In the genomic region with DNA sequence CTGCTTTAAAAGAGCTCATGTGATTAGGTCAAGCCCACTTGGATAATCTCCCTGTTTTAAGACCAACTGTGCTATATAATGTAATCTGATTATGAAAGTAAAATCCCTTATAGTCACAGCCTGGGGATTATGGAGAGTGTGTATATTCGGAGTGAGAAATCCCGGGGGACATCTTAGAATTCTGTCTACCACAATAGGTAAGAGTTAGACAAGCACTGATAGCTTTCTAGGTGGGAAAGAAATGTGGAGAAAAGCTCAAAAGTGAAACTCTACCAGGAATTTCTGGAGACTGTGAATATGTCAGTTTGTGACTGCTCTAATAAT, we compare ENCODE assay signal across 24 cellular contexts. TPM values are rescaled to one million over a fixed set of nuclear protein-coding genes. Genes with fewer than 3 reads are reported as not detected.
A peak's percentile ranks its signal among the peaks of the same experiment; 100 is the strongest.
DNase-seq lines count a peak whose midpoint lies in the region; ATAC-seq and TF ChIP-seq lines count a peak whose summit lies in the region.
"Had no signal": no experiment of that assay in that cellular context is flagged by ENCODE, and none has a peak within 500 bp of the region (broad histone marks: within the 10 kb centered on the region; RNA-seq: fewer than 3 reads in every experiment).

No MANE protein-coding gene starts in this region.

- H3K27ac Mint-ChIP-seq in brain: peak overlapping the region in 3 of 5 experiments; percentile 20 to 82 (median 24)

- in situ Hi-C loops in HAP-1 (cut with MboI; ENCODE audit: low sequenced_read_pairs): no loop called here

- H2AFZ ChIP-seq in parathyroid adenoma: peak overlapping the region; percentile 16
- H2AFZ ChIP-seq: hepatocyte had no signal

- peaks cover 0 to 8% (median 0%) of the 10 kb centered on the region in 5 experiments for H3K9me3 Mint-ChIP-seq in brain
- H3K9me3 Mint-ChIP-seq: immature natural killer cell had no signal

- peaks cover 22% of the 10 kb centered on the region for H3K4me1 Mint-ChIP-seq in brain

- H3K4me2 ChIP-seq in BLaER1 treated with 17β-estradiol and CSF1 and Interleukin-3, amounts not matched to agents 10 nM and 100 nM: peak overlapping the region in 10 of 11 experiments; percentile 0 to 43 (median 12); a peak in 12 of 22 replicates
- no peak overlapping the region for H3K4me2 ChIP-seq in parathyroid adenoma (ENCODE audit: low read length)
- H3K4me2 ChIP-seq: hepatocyte had no signal

- H3K27me3 Mint-ChIP-seq in brain: peaks cover 15% of the 10 kb centered on the region
- H3K27me3 Mint-ChIP-seq: naive B cell had no signal

- peak overlapping the region in 2 of 5 experiments; percentile 1 to 73 for H3K4me3 Mint-ChIP-seq in brain

- H3K36me3 Mint-ChIP-seq in brain: no peaks in the 10 kb centered on the region
- H3K36me3 Mint-ChIP-seq: immature natural killer cell, naive B cell had no signal

- H3K4me1 ChIP-seq in BLaER1 treated with 17β-estradiol and CSF1 and Interleukin-3, amounts not matched to agents 10 nM and 100 nM: peaks cover 46 to 66% (median 55%) of the 10 kb centered on the region in 10 experiments
- peaks cover 12% of the 10 kb centered on the region for H3K4me1 ChIP-seq in HAP-1
- peaks cover 6% of the 10 kb centered on the region for H3K4me1 ChIP-seq in parathyroid adenoma
- H3K4me1 ChIP-seq: uterus had no signal

- peaks cover 13% of the 10 kb centered on the region for H3K79me2 ChIP-seq in parathyroid adenoma

- no peak for ATAC-seq in HG03439 (IDR thresholded peaks at IDR 0.05; ENCODE audit: unreplicated experiment)
- ATAC-seq: psoas muscle had no signal

- TF ChIP-seq CTCF in brain (conservative IDR thresholded peaks at IDR 0.05): no peak
- no peak for TF ChIP-seq CTCF in parathyroid adenoma (IDR thresholded peaks at IDR 0.05)

- no peak overlapping the region for H3K9ac ChIP-seq in BLaER1 treated with 17β-estradiol and CSF1 and Interleukin-3, amounts not matched to agents 10 nM and 100 nM
- no peak overlapping the region for H3K9ac ChIP-seq in parathyroid adenoma

- DNase-seq in HAP-1 (ENCODE audit: low spot score in 2 of 2) (peak; percentile 28 to 72), NCI-H345 treated with DMSO at 0.1 percent for 48 hours (lab: John Stamatoyannopoulos, UW; ENCODE audit: unreplicated experiment) (no peak)
- no peak for DNase-seq in stimulated activated CD4-positive, alpha-beta T cell treated with anti-CD3 and anti-CD28 coated beads, Interleukin-2, amount 100 ng/mL, for 24 hours
- DNase-seq: activated gamma-delta T cell treated with Interleukin-2 at 50 U/mL for 16 hours; adrenal gland; CD4-positive, CD25-positive, alpha-beta regulatory T cell; EL; immature natural killer cell; KG1; naive B cell; NCI-H1436 treated with DMSO at 0.1 percent for 48 hours; NCI-H2107; NCI-H510A; psoas muscle; stimulated activated CD4-positive, alpha-beta T cell treated with anti-CD3 and anti-CD28 coated beads, Interleukin-1b, Interleukin-23, amount 100 ng/mL, for 48 hours; testis; uterus had no signal

- H3K36me3 ChIP-seq in BLaER1 treated with 17β-estradiol and CSF1 and Interleukin-3, amounts not matched to agents 10 nM and 100 nM: no peaks in the 10 kb centered on the region; a peak in 1 of 22 replicates
- peaks cover 3% of the 10 kb centered on the region; the same call in 1 of the 2 replicates for H3K36me3 ChIP-seq in HAP-1 (replicated peaks)
- no peaks in the 10 kb centered on the region for H3K36me3 ChIP-seq in parathyroid adenoma (ENCODE audit: control insufficient read depth, insufficient read depth, low read length)
- H3K36me3 ChIP-seq: adrenal gland, esophagus muscularis mucosa, uterus had no signal

- no peaks in the 10 kb centered on the region for H3K27me3 ChIP-seq in BLaER1 treated with 17β-estradiol and CSF1 and Interleukin-3, amounts not matched to agents 10 nM and 100 nM
- H3K27me3 ChIP-seq in HAP-1 (ENCODE audit: low read depth) (no peaks in the 10 kb centered on the region), parathyroid adenoma (ENCODE audit: control insufficient read depth, insufficient read depth, low read length) (no peaks in the 10 kb centered on the region)
- H3K27me3 ChIP-seq: adrenal gland, esophagus muscularis mucosa, hepatocyte, testis, uterus had no signal

- peaks cover 0 to 19% (median 13%) of the 10 kb centered on the region in 11 experiments; a peak in 10 of 22 replicates for H4K20me1 ChIP-seq in BLaER1 treated with 17β-estradiol and CSF1 and Interleukin-3, amounts not matched to agents 10 nM and 100 nM

- H3K9me3 ChIP-seq in BLaER1 treated with 17β-estradiol and CSF1 and Interleukin-3, amounts not matched to agents 10 nM and 100 nM (replicated peaks in 1 of 11): no peaks in the 10 kb centered on the region
- no peaks in the 10 kb centered on the region for H3K9me3 ChIP-seq in HAP-1
- no peaks in the 10 kb centered on the region for H3K9me3 ChIP-seq in parathyroid adenoma (ENCODE audit: control insufficient read depth, low read length)
- H3K9me3 ChIP-seq: adrenal gland, esophagus muscularis mucosa, psoas muscle, testis, uterus had no signal

- no peak overlapping the region; a peak in 1 of 22 replicates for H3K27ac ChIP-seq in BLaER1 treated with 17β-estradiol and CSF1 and Interleukin-3, amounts not matched to agents 10 nM and 100 nM
- H3K27ac ChIP-seq in parathyroid adenoma: no peak overlapping the region
- H3K27ac ChIP-seq: adrenal gland, esophagus muscularis mucosa, hepatocyte, psoas muscle, skin epidermis, testis, uterus had no signal

- H3K4me3 ChIP-seq in BLaER1 treated with 17β-estradiol and CSF1 and Interleukin-3, amounts not matched to agents 10 nM and 100 nM: no peak overlapping the region
- H3K4me3 ChIP-seq in HAP-1 (no peak overlapping the region), parathyroid adenoma (ENCODE audit: low read depth, low read length) (no peak overlapping the region)
- H3K4me3 ChIP-seq: adrenal gland, esophagus muscularis mucosa, hepatocyte, psoas muscle, skin epidermis, testis, uterus had no signal

RNA-seq across cellular contexts. Expression of gene VCL, which starts 2.9 kb away (rescaled TPM):
- polyA plus RNA-seq in brain (ENCODE audit: insufficient read depth, low read depth, low replicate concordance): 21.5 TPM

Comparison
In these comparisons a context has a peak if more than half of its experiments do, and no peak if none do; other contexts are left out.
1. DNase-seq: peak in HAP-1 (2 of 2); none in stimulated activated CD4-positive, alpha-beta T cell treated with anti-CD3 and anti-CD28 coated beads, Interleukin-2, amount 100 ng/mL, for 24 hours (0 of 2) and NCI-H345 treated with DMSO at 0.1 percent for 48 hours (single experiment).